ENCODE assay signal across 1 cellular context in genomic region chr20:49889245-49889942, GRCh38.
TF ChIP-seq lines count a peak whose summit lies in the region.

No MANE protein-coding gene starts in this region.

TF ChIP-seq in GM23338, 12 proteins besides CTCF, POLR2A, EP300 and RAD21 (continued from another document):
- TF ChIP-seq ZNF462 (CRISPR knock-in tag; IDR thresholded peaks at IDR 0.05) (no peak), CREB1 (CRISPR knock-in tag; IDR thresholded peaks at IDR 0.05; ENCODE audit: low read depth) (no peak)
